ENCODE assay signal across 19 cellular contexts in genomic region chr13:34247596-34247995, GRCh38.
A peak's percentile ranks its signal among the peaks of the same experiment; 100 is the strongest.
DNase-seq lines count a peak whose midpoint lies in the region; ATAC-seq, FAIRE-seq and TF ChIP-seq lines count a peak whose summit lies in the region.
"Had no signal": no experiment of that assay in that cellular context is flagged by ENCODE, and none has a peak within 500 bp of the region (broad histone marks: within the 10 kb centered on the region; RNA-seq: fewer than 3 reads in every experiment).

No MANE protein-coding gene starts in this region.

- no peaks in the 10 kb centered on the region for H3K36me3 ChIP-seq in bronchial epithelial cell (ENCODE audit: control insufficient read depth, insufficient read depth, low read length)
- H3K36me3 ChIP-seq in sigmoid colon = no peaks in the 10 kb centered on the region
- H3K36me3 ChIP-seq: SJSA1 had no signal

- H3K4me1 Mint-ChIP-seq in stimulated activated naive CD8-positive, alpha-beta T cell treated with anti-CD3 and anti-CD28 coated beads, Interleukin-15, amount 100 ng/mL, for 72 hours = no peaks in the 10 kb centered on the region
- H3K4me1 Mint-ChIP-seq: CD14-positive monocyte, IgD-negative memory B cell had no signal

- no peak overlapping the region for H3K4me3 ChIP-seq in LNCaP clone FGC (ENCODE audit: low read depth, low read length)
- H3K4me3 ChIP-seq in bronchial epithelial cell (ENCODE audit: low read depth, low read length) = no peak overlapping the region
- no peak overlapping the region for H3K4me3 ChIP-seq in sigmoid colon
- H3K4me3 ChIP-seq: SJSA1 had no signal

- no peaks in the 10 kb centered on the region for H3K27me3 Mint-ChIP-seq in stimulated activated naive CD8-positive, alpha-beta T cell treated with anti-CD3 and anti-CD28 coated beads, Interleukin-15, amount 100 ng/mL, for 72 hours
- H3K27me3 Mint-ChIP-seq: IgD-negative memory B cell had no signal

- no peak overlapping the region for H3K27ac ChIP-seq in sigmoid colon
- H3K27ac ChIP-seq: RWPE1, SJSA1 had no signal

- no peak for TF ChIP-seq EP300 in sigmoid colon (IDR thresholded peaks at IDR 0.05)

- no peak overlapping the region for H3K4me3 Mint-ChIP-seq in stimulated activated naive CD8-positive, alpha-beta T cell treated with anti-CD3 and anti-CD28 coated beads, Interleukin-15, amount 100 ng/mL, for 72 hours
- H3K4me3 Mint-ChIP-seq: CD14-positive monocyte, IgD-negative memory B cell had no signal

- 14 to 72% methylated on average over 1 of the region's 1 CpG for WGBS in sigmoid colon, 2 donors

- H3K27me3 ChIP-seq in bronchial epithelial cell (ENCODE audit: control insufficient read depth, insufficient read depth, low read length) = no peaks in the 10 kb centered on the region
- H3K27me3 ChIP-seq in sigmoid colon = no peaks in the 10 kb centered on the region
- H3K27me3 ChIP-seq: SJSA1 had no signal

- DNase-seq in DMS153 treated with DMSO at 0.1 percent for 48 hours (lab: John Stamatoyannopoulos, UW; ENCODE audit: unreplicated experiment) = peak; percentile 17
- peak; percentile 18 for DNase-seq in LNCaP clone FGC (ENCODE audit: low read depth)
- peak; percentile 22 for DNase-seq in NCI-H69 (lab: John Stamatoyannopoulos, UW)
- peak; percentile 47 for DNase-seq in bronchial epithelial cell (ENCODE audit: low read depth)
- DNase-seq in HUDEP-2 (lab: John Stamatoyannopoulos, UW; ENCODE audit: unreplicated experiment in 76 of 76) = no peak
- no peak for DNase-seq in stimulated activated naive CD8-positive, alpha-beta T cell treated with anti-CD3 and anti-CD28 coated beads, Interleukin-15, amount 100 ng/mL, for 72 hours
- no peak for DNase-seq in sigmoid colon
- no peak for DNase-seq in iPS-NIHi7 (ENCODE audit: extremely low spot score)
- DNase-seq: ACHN, AML-193, H7, Kasumi-1, NCI-H1694 treated with DMSO at 0.1 percent for 48 hours, OCI-M1, T-helper 2 cell had no signal

- intact Hi-C loops in sigmoid colon (cut with DNase I) = no loop called here

- ATAC-seq in stimulated activated naive CD8-positive, alpha-beta T cell treated with anti-CD3 and anti-CD28 coated beads, Interleukin-15, amount 100 ng/mL, for 72 hours = no peak

- no peaks in the 10 kb centered on the region for H3K4me1 ChIP-seq in sigmoid colon

- no peaks in the 10 kb centered on the region for H3K9me3 ChIP-seq in sigmoid colon
- H3K9me3 ChIP-seq: SJSA1 had no signal

- no peak for FAIRE-seq in bronchial epithelial cell (lab: Jason Lieb, UNC)

- TF ChIP-seq CTCF in LNCaP clone FGC (IDR thresholded peaks at IDR 0.05; ENCODE audit: control insufficient read depth, extremely low read depth, insufficient read depth) (no peak), bronchial epithelial cell (IDR thresholded peaks at IDR 0.05; ENCODE audit: insufficient read depth, low read length, severe bottlenecking) (no peak), sigmoid colon (IDR thresholded peaks at IDR 0.05) (no peak)

- peaks cover 0 to 9% of the 10 kb centered on the region in 2 donors for H3K9me3 Mint-ChIP-seq in stimulated activated naive CD8-positive, alpha-beta T cell treated with anti-CD3 and anti-CD28 coated beads, Interleukin-15, amount 100 ng/mL, for 72 hours

- no peak overlapping the region for H3K27ac Mint-ChIP-seq in stimulated activated naive CD8-positive, alpha-beta T cell treated with anti-CD3 and anti-CD28 coated beads, Interleukin-15, amount 100 ng/mL, for 72 hours
- H3K27ac Mint-ChIP-seq: CD14-positive monocyte, IgD-negative memory B cell had no signal

- no peak for TF ChIP-seq POLR2A in sigmoid colon (IDR thresholded peaks at IDR 0.05)

Comparison
In these comparisons a context has a peak if more than half of its experiments do, and no peak if none do; other contexts are left out.
1. DNase-seq: peak in DMS153 treated with DMSO at 0.1 percent for 48 hours (single experiment), LNCaP clone FGC (single experiment), NCI-H69 (single experiment) and bronchial epithelial cell (single experiment); none in HUDEP-2 (0 of 76), stimulated activated naive CD8-positive, alpha-beta T cell treated with anti-CD3 and anti-CD28 coated beads, Interleukin-15, amount 100 ng/mL, for 72 hours (0 of 2), sigmoid colon (single experiment) and iPS-NIHi7 (single experiment).